In genomic region chr15:63378946-63379345, GRCh38 we compare ENCODE assay signal across 18 cellular contexts. TPM values are rescaled to one million over a fixed set of nuclear protein-coding genes. Genes with fewer than 3 reads are reported as not detected.
A peak's percentile ranks its signal among the peaks of the same experiment; 100 is the strongest.
DNase-seq lines count a peak whose midpoint lies in the region; ATAC-seq and TF ChIP-seq lines count a peak whose summit lies in the region.
"Had no signal": no experiment of that assay in that cellular context is flagged by ENCODE, and none has a peak within 500 bp of the region (broad histone marks: within the 10 kb centered on the region; RNA-seq: fewer than 3 reads in every experiment).

No MANE protein-coding gene starts in this region.

- no peak for ATAC-seq in activated T-cell treated with anti-CD3 and anti-CD28 coated beads, Interleukin-2, amount 50 U/mL, for 72 hours (replicated peaks in 1 of 2)
- no peak for ATAC-seq in GM19455 (IDR thresholded peaks at IDR 0.05; ENCODE audit: unreplicated experiment)
- ATAC-seq: Panc1 had no signal

- TF ChIP-seq POLR2A in vagina (IDR thresholded peaks at IDR 0.05) = no peak

- no peak overlapping the region for H2AFZ ChIP-seq in neural progenitor cell (replicated peaks)

- peaks cover 47% of the 10 kb centered on the region for H3K27me3 ChIP-seq in neural progenitor cell
- no peaks in the 10 kb centered on the region for H3K27me3 ChIP-seq in vagina
- H3K27me3 ChIP-seq: MG63 had no signal

- H3K4me1 Mint-ChIP-seq in neural progenitor cell = peaks cover 52% of the 10 kb centered on the region
- peaks cover 72% of the 10 kb centered on the region for H3K4me1 Mint-ChIP-seq in activated T-cell treated with anti-CD3 and anti-CD28 coated beads, Interleukin-2, amount 50 U/mL, for 72 hours (ENCODE audit: low read depth)

- H3K9ac ChIP-seq in neural progenitor cell = no peak overlapping the region
- H3K9ac ChIP-seq: BLaER1 treated with 17β-estradiol and CSF1 and Interleukin-3, amounts not matched to agents 10 nM and 100 nM; KMS-11 had no signal

- H3K79me2 ChIP-seq in neural progenitor cell (ENCODE audit: low read depth) = no peaks in the 10 kb centered on the region

- no peaks in the 10 kb centered on the region for H3K9me3 ChIP-seq in neural progenitor cell (ENCODE audit: low read depth)
- H3K9me3 ChIP-seq in vagina = no peaks in the 10 kb centered on the region
- H3K9me3 ChIP-seq: HAP-1, MG63 had no signal

- H3K4me2 ChIP-seq in neural progenitor cell = no peak overlapping the region
- H3K4me2 ChIP-seq: BLaER1 treated with 17β-estradiol and CSF1 and Interleukin-3, amounts not matched to agents 10 nM and 100 nM; KMS-11 had no signal

- no peaks in the 10 kb centered on the region for H4K20me1 ChIP-seq in neural progenitor cell (ENCODE audit: low read depth)

- peaks cover 34% of the 10 kb centered on the region for H3K27me3 Mint-ChIP-seq in neural progenitor cell (ENCODE audit: insufficient read depth, low read depth)
- H3K27me3 Mint-ChIP-seq in activated T-cell treated with anti-CD3 and anti-CD28 coated beads, Interleukin-2, amount 50 U/mL, for 72 hours (ENCODE audit: low read depth) = peaks cover 63% of the 10 kb centered on the region

- H3K4me3 Mint-ChIP-seq in neural progenitor cell = no peak overlapping the region
- no peak overlapping the region for H3K4me3 Mint-ChIP-seq in activated T-cell treated with anti-CD3 and anti-CD28 coated beads, Interleukin-2, amount 50 U/mL, for 72 hours

- H3K4me3 ChIP-seq in epithelial cell of esophagus (ENCODE audit: low read length) = peak overlapping the region; percentile 55
- no peak overlapping the region for H3K4me3 ChIP-seq in neural progenitor cell
- peak overlapping the region in 1 of 2 donors; percentile 65 for H3K4me3 ChIP-seq in vagina
- H3K4me3 ChIP-seq: BLaER1 treated with 17β-estradiol and CSF1 and Interleukin-3, amounts not matched to agents 10 nM and 100 nM; HAP-1; MG63 had no signal

- H3K9me3 Mint-ChIP-seq in neural progenitor cell = no peaks in the 10 kb centered on the region
- H3K9me3 Mint-ChIP-seq in activated T-cell treated with anti-CD3 and anti-CD28 coated beads, Interleukin-2, amount 50 U/mL, for 72 hours = no peaks in the 10 kb centered on the region

- peak overlapping the region; percentile 31 for H3K27ac Mint-ChIP-seq in neural progenitor cell
- H3K27ac Mint-ChIP-seq in activated T-cell treated with anti-CD3 and anti-CD28 coated beads, Interleukin-2, amount 50 U/mL, for 72 hours = no peak overlapping the region

- H3K27ac ChIP-seq in VCaP = peak overlapping the region; percentile 89
- H3K27ac ChIP-seq in neural progenitor cell = no peak overlapping the region
- peak overlapping the region; percentile 56 for H3K27ac ChIP-seq in vagina
- H3K27ac ChIP-seq: BLaER1 treated with 17β-estradiol and CSF1 and Interleukin-3, amounts not matched to agents 10 nM and 100 nM; KMS-11 had no signal

- H3K4me1 ChIP-seq in neural progenitor cell (peaks cover 17% of the 10 kb centered on the region), vagina (peaks cover 63% of the 10 kb centered on the region)
- H3K4me1 ChIP-seq: HAP-1 had no signal

- TF ChIP-seq CTCF in VCaP (conservative IDR thresholded peaks at IDR 0.05) = no peak
- TF ChIP-seq CTCF in epithelial cell of esophagus (IDR thresholded peaks at IDR 0.05; ENCODE audit: insufficient read depth, low read depth, low read length, missing control alignments) = no peak
- no peak for TF ChIP-seq CTCF in neural progenitor cell (IDR thresholded peaks at IDR 0.05)
- no peak for TF ChIP-seq CTCF in vagina (IDR thresholded peaks at IDR 0.05)

- H3K36me3 ChIP-seq in neural progenitor cell (no peaks in the 10 kb centered on the region), vagina (no peaks in the 10 kb centered on the region)
- H3K36me3 ChIP-seq: BLaER1 treated with 17β-estradiol and CSF1 and Interleukin-3, amounts not matched to agents 10 nM and 100 nM; HAP-1; MG63 had no signal

- H3F3A ChIP-seq in neural progenitor cell (ENCODE audit: low read depth) = no peaks in the 10 kb centered on the region

- DNase-seq in epithelial cell of esophagus (ENCODE audit: low read depth) = no peak
- DNase-seq in neural progenitor cell (ENCODE audit: low spot score) = no peak
- no peak for DNase-seq in vagina (ENCODE audit: extremely low spot score in 2 of 2)
- DNase-seq in activated T-cell treated with anti-CD3 and anti-CD28 coated beads, Interleukin-2, amount 50 U/mL, for 72 hours = no peak
- DNase-seq in NCI-H1436 (lab: John Stamatoyannopoulos, UW) = no peak
- DNase-seq: COR-L47, MG63, NCI-H1105, NCI-H187, NCI-H446 treated with DMSO at 0.1 percent for 48 hours, NCI-H774, SHP77 treated with DMSO at 0.1 percent for 48 hours had no signal

- H3K36me3 Mint-ChIP-seq in neural progenitor cell = no peaks in the 10 kb centered on the region
- no peaks in the 10 kb centered on the region for H3K36me3 Mint-ChIP-seq in activated T-cell treated with anti-CD3 and anti-CD28 coated beads, Interleukin-2, amount 50 U/mL, for 72 hours (ENCODE audit: insufficient read depth in 2 of 2)

- intact Hi-C loops in vagina (cut with DNase I) = no loop called here

RNA-seq across cellular contexts. Expression of gene CA12, which starts 2.7 kb away (rescaled TPM):
- total RNA-seq in neural progenitor cell (ENCODE audit: low replicate concordance) (0.45 and 0.81 TPM in 2 replicates), vagina (89.6 TPM)
- total RNA-seq in activated T-cell treated with anti-CD3 and anti-CD28 coated beads, Interleukin-2, amount 50 U/mL, for 72 hours = 1 to 10 TPM in 1 of 2 donors, under 1 TPM in 1; 0.55 to 2.4 TPM

Comparison
In these comparisons a context has a peak if more than half of its experiments do, and no peak if none do; other contexts are left out.
1. RNA of gene CA12, which starts 2.7 kb away (total RNA-seq): 89.6 TPM in vagina (single experiment); 0.55 to 2.4 TPM in activated T-cell treated with anti-CD3 and anti-CD28 coated beads, Interleukin-2, amount 50 U/mL, for 72 hours and 0.45 to 0.81 TPM in neural progenitor cell; every median in the first group is over 10 times any median in the second.